27 cellular contexts compared by ENCODE assay signal in genomic region chr3:32256206-32256605, GRCh38.
"Had no signal": no experiment of that assay in that cellular context is flagged by ENCODE, and none has a peak within 500 bp of the region (broad histone marks: within the 10 kb centered on the region; RNA-seq: fewer than 3 reads in every experiment).

No MANE protein-coding gene starts in this region.

- H3K36me3 Mint-ChIP-seq: naive B cell had no signal

- H3K27me3 Mint-ChIP-seq: progenitor cell of endocrine pancreas; stimulated activated naive B cell treated with anti-CD40 and anti-IgM and Interleukin-4, amounts not matched to agents 10 μg/mL and 1 μg/mL and 100 μg/mL, for 72 hours had no signal

- H3K4me3 ChIP-seq: left lung, lower lobe of right lung, ovary, skin epidermis, stomach, testis, thyroid gland, upper lobe of right lung, uterus had no signal

- H3K27ac ChIP-seq: left lung, lower lobe of right lung, ovary, stomach, testis, thyroid gland, upper lobe of right lung, uterus had no signal

- H3K9me3 ChIP-seq: lower lobe of right lung, ovary, testis, thyroid gland, upper lobe of right lung had no signal

- DNase-seq: hippocampal formation; kidney glomerular epithelial cell; left colon; left lung; lower lobe of right lung; naive B cell; natural killer cell; nephron progenitor cell; ovary; retina; right cardiac atrium; stimulated activated CD4-positive, alpha-beta T cell treated with anti-CD3 and anti-CD28 coated beads, Interleukin-12 subunit alpha, Interleukin-12 subunit beta, amount 100 ng/mL, for 4 hours; stimulated activated CD4-positive, alpha-beta T cell treated with anti-CD3 and anti-CD28 coated beads, Interleukin-15, amount 100 ng/mL, for 24 hours; stimulated activated CD4-positive, alpha-beta T cell treated with anti-CD3 and anti-CD28 coated beads, Interleukin-2, amount 100 ng/mL, for 24 hours; stimulated activated CD4-positive, alpha-beta T cell treated with anti-CD3 and anti-CD28 coated beads, Interleukin-4, amount 100 ng/mL, for 1 hour; stimulated activated naive B cell treated with anti-CD40 and anti-IgM and Interleukin-4, amounts not matched to agents 10 μg/mL and 1 μg/mL and 100 μg/mL, for 72 hours; stimulated activated naive CD8-positive, alpha-beta T cell treated with anti-CD3 and anti-CD28 coated beads, Interleukin-15, Interleukin-2, amounts not matched to agents 100 U/mL and 50 U/mL, for 24 hours; stomach; testis; thyroid gland; trophoblast cell; upper lobe of right lung; uterus had no signal

- H3K27me3 ChIP-seq: left lung, ovary, stomach, testis, thyroid gland, upper lobe of right lung, uterus had no signal

- H3K9me3 Mint-ChIP-seq: natural killer cell had no signal

- H3K27ac Mint-ChIP-seq: mesothelial cell of epicardium; naive B cell; natural killer cell; nephron progenitor cell; stimulated activated naive B cell treated with anti-CD40 and anti-IgM and Interleukin-4, amounts not matched to agents 10 μg/mL and 1 μg/mL and 100 μg/mL, for 72 hours had no signal

- H3K4me1 Mint-ChIP-seq: mesothelial cell of epicardium; naive B cell; stimulated activated naive B cell treated with anti-CD40 and anti-IgM and Interleukin-4, amounts not matched to agents 10 μg/mL and 1 μg/mL and 100 μg/mL, for 72 hours had no signal

- H3K4me3 Mint-ChIP-seq: mesothelial cell of epicardium; naive B cell; natural killer cell; nephron progenitor cell; stimulated activated naive B cell treated with anti-CD40 and anti-IgM and Interleukin-4, amounts not matched to agents 10 μg/mL and 1 μg/mL and 100 μg/mL, for 72 hours had no signal

- H3K4me1 ChIP-seq: left lung, lower lobe of right lung, stomach, testis, thyroid gland, upper lobe of right lung, uterus had no signal

- H3K36me3 ChIP-seq: left lung, lower lobe of right lung, ovary, stomach, thyroid gland, upper lobe of right lung, uterus had no signal

- ATAC-seq: left colon; left lung; lower lobe of right lung; natural killer cell; right cardiac atrium; sciatic nerve; stimulated activated naive B cell treated with anti-CD40 and anti-IgM and Interleukin-4, amounts not matched to agents 10 μg/mL and 1 μg/mL and 100 μg/mL, for 72 hours; stimulated activated naive CD8-positive, alpha-beta T cell treated with anti-CD3 and anti-CD28 coated beads, Interleukin-15, Interleukin-2, amounts not matched to agents 100 U/mL and 50 U/mL, for 24 hours; upper lobe of right lung had no signal
